Comparison of ENCODE assay signal across 7 cellular contexts in genomic region chr6:19804362-19805145, GRCh38. TPM values are rescaled to one million over a fixed set of nuclear protein-coding genes. Genes with fewer than 3 reads are reported as not detected.
DNase-seq lines count a peak whose midpoint lies in the region; ATAC-seq, FAIRE-seq and TF ChIP-seq lines count a peak whose summit lies in the region.

No MANE protein-coding gene starts in this region.

- FAIRE-seq in keratinocyte (lab: Jason Lieb, UNC), result no peak

- DNase-seq in NCI-H187 (lab: John Stamatoyannopoulos, UW) (peak; percentile 87 to 93), UCSD-AML1 (lab: John Stamatoyannopoulos, UW; ENCODE audit: unreplicated experiment) (peak; percentile 89), keratinocyte (ENCODE audit: low read depth, low spot score) (peak; percentile 17), smooth muscle cell of the brain vasculature (ENCODE audit: low read depth, low spot score) (peak; percentile 76)

- H3K9me3 ChIP-seq in keratinocyte (ENCODE audit: control insufficient read depth, low read depth, low read length), result no peaks in the 10 kb centered on the region

- H3K4me2 ChIP-seq in keratinocyte (ENCODE audit: control insufficient read depth, extremely low read depth, insufficient read depth, low read depth, low read length), result peak overlapping the region; percentile 96

- H4K20me1 ChIP-seq in keratinocyte (ENCODE audit: control insufficient read depth, extremely low read depth, insufficient read depth, low read length), result no peaks in the 10 kb centered on the region

- TF ChIP-seq CTCF in keratinocyte (optimal IDR thresholded peaks at IDR 0.05 in 1 of 3, IDR thresholded peaks at IDR 0.05 in 1 of 3, conservative IDR thresholded peaks at IDR 0.05 in 1 of 3; ENCODE audit: extremely low read depth in 1 of 3, insufficient read depth in 2 of 3, low read length in 3 of 3), result no peak

- H3K36me3 ChIP-seq in keratinocyte (ENCODE audit: control insufficient read depth in 2 of 2, extremely low read depth in 1 of 2, insufficient read depth in 2 of 2, low read length in 2 of 2), result no peaks in the 10 kb centered on the region

- ATAC-seq in GM18511 (IDR thresholded peaks at IDR 0.05; ENCODE audit: unreplicated experiment) (peak; percentile 79), HG02938 (IDR thresholded peaks at IDR 0.05; ENCODE audit: unreplicated experiment) (peak; percentile 95)

- no peaks in the 10 kb centered on the region for H3K27me3 ChIP-seq in keratinocyte (ENCODE audit: control insufficient read depth, extremely low read depth, insufficient read depth, low read length)

- H3K27ac ChIP-seq in cingulate gyrus (ENCODE audit: low read depth, low read length), result peak overlapping the region; percentile 85
- no peak overlapping the region for H3K27ac ChIP-seq in keratinocyte (ENCODE audit: control insufficient read depth, insufficient read depth, low read length)

- H3K4me1 ChIP-seq in keratinocyte (ENCODE audit: control insufficient read depth, extremely low read depth, insufficient read depth, low read length), result peaks cover 8% of the 10 kb centered on the region

- H3K9ac ChIP-seq in keratinocyte (ENCODE audit: control insufficient read depth, extremely low read depth, insufficient read depth, low read length), result peak overlapping the region; percentile 47

- H3K4me3 ChIP-seq in keratinocyte (ENCODE audit: control insufficient read depth in 2 of 3, extremely low read depth in 1 of 3, insufficient read depth in 2 of 3, low read depth in 1 of 3, low read length in 3 of 3), result peak overlapping the region; percentile 36 to 71 (median 68)

- H3K79me2 ChIP-seq in keratinocyte (ENCODE audit: control insufficient read depth, insufficient read depth, low read length), result no peaks in the 10 kb centered on the region

- dilution Hi-C loops in keratinocyte (cut with MboI; ENCODE audit: extremely low pct_ligation_motif_present, low sequenced_read_pairs), result no loop called here

- no peaks in the 10 kb centered on the region for H3K9me1 ChIP-seq in keratinocyte (ENCODE audit: control insufficient read depth, extremely low read depth, insufficient read depth, low read length)

- peak overlapping the region; percentile 65 for H2AFZ ChIP-seq in keratinocyte (ENCODE audit: control insufficient read depth, low read length)

RNA-seq across cellular contexts. Expression of gene ID4, which starts 32.6 kb away (rescaled TPM):
- 0.10 to 1.4 TPM (median 0.41 TPM) in 3 replicates for polyA plus RNA-seq in keratinocyte
- polyA plus RNA-seq in keratinocyte (2011; ENCODE audit: low read depth), result 15.8 TPM
- polyA plus RNA-seq in keratinocyte (2011; cell fraction: cytosol; rRNA removed), result 0.58 and 0.72 TPM in 2 replicates
- 1.7 and 2.0 TPM in 2 replicates for polyA plus RNA-seq in keratinocyte (2011; cell fraction: nucleus; rRNA removed)
- polyA plus RNA-seq in keratinocyte (2012; ENCODE audit: low replicate concordance), result 0.15 and 17.6 TPM in 2 replicates
- polyA minus RNA-seq in keratinocyte, result 0.22 to 0.26 TPM in 2 of 3 replicates, not detected in the other
- 1.5 TPM for polyA minus RNA-seq in keratinocyte (2011; cell fraction: cytosol; rRNA and poly(A)+ RNA removed)
- polyA minus RNA-seq in keratinocyte (2011; cell fraction: nucleus; rRNA and poly(A)+ RNA removed), result 1.2 and 1.8 TPM in 2 replicates

Comparison
In these comparisons a context has a peak if more than half of its experiments do, and no peak if none do; other contexts are left out.
1. DNase-seq: peak in every context shown above with its lines; median percentile 90 in NCI-H187; 89 in UCSD-AML1; 76 in smooth muscle cell of the brain vasculature; 17 in keratinocyte.